3 cellular contexts compared by ENCODE assay signal in the genomic region with DNA sequence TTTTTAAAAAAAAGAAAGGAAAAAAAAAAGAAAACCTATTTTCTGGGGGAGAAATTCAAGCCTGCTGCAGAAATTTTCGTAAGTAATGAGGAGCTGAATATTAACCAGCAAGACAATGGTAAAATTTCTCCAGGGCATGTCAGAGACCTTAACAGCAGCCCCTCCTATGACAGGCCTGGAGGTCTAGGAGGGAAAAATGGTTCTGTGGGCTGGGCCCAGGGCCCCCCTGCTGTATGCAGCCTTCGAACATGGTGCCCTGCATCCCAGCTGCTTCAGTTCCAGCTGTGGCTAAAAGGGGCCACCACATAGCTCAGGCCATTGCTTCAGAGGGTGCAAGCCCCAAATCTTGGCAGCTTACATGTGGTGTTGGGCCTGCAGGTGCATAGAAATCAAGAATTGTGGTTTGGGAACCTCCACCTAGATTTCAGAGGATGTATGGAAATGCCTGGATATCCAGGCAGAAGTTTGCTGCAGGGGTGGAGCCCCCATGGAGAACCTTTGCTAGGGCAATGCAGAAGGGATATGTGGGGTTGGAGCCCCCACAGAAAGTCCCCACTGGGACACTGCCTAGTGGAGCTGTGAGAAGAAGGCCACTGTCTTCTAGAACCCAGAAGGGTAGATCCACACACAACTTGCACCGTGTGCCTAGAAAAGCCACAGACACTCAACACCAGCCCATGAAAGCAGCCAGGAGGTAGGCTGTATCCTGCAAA.
TF ChIP-seq lines count a peak whose summit lies in the region.

No MANE protein-coding gene starts in this region.

TF ChIP-seq in HEK293, 187 proteins besides CTCF, POLR2A, EP300 and RAD21:
- TF ChIP-seq ZNF169 (tag by site-specific recombination; IDR thresholded peaks at IDR 0.05) (0 out of 2 replicates have a peak, but pooled peaks have one; percentile 48), SETDB1 (IDR thresholded peaks at IDR 0.05; ENCODE audit: insufficient read length, low read length) (peak; percentile 77), ZNF585B (tag by site-specific recombination; IDR thresholded peaks at IDR 0.05) (peak; percentile 99)

TF ChIP-seq in GM12878, 131 proteins besides CTCF, POLR2A, EP300 and RAD21:
- TF ChIP-seq CBX5 (IDR thresholded peaks at IDR 0.05; ENCODE audit: low read depth) = peak; percentile 49; the same call in 1 of the 2 replicates

TF ChIP-seq in HepG2, 621 proteins besides CTCF, POLR2A, EP300 and RAD21:
- peak; percentile 77; the same call in 1 of the 2 replicates for TF ChIP-seq ZNF280D (CRISPR knock-in tag; IDR thresholded peaks at IDR 0.05)
- TF ChIP-seq ZFP36 (IDR thresholded peaks at IDR 0.05; ENCODE audit: borderline replicate concordance, low read depth, low read length, partially characterized antibody) = peak; percentile 19
